ENCODE assay signal across 20 cellular contexts in the genomic region with DNA sequence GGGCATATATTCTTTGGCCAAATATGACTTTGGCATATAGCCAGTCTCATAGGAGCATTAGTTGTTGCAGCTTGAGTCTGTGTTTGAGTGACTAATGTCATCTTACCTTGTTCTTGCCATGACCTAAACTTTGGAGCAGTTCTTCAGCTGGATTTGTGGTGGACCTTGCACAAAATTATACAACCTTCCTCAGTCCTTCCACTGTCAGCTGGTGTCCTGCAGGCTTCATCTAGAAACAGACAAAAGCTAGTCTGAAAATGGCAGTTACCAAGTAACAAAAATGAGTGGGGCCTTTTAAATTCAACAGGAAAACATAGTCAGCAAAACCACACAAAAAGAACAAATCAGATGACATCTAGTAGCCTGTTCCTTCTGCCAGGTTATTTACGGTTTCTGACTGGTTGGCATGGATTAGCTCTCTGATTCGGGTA. TPM values are rescaled to one million over a fixed set of nuclear protein-coding genes. Genes with fewer than 3 reads are reported as not detected.
DNase-seq lines count a peak whose midpoint lies in the region; ATAC-seq and TF ChIP-seq lines count a peak whose summit lies in the region.
"Had no signal": no experiment of that assay in that cellular context is flagged by ENCODE, and none has a peak within 500 bp of the region (broad histone marks: within the 10 kb centered on the region; RNA-seq: fewer than 3 reads in every experiment).

No MANE protein-coding gene starts in this region.

- peak; percentile 84 for ATAC-seq in left lobe of liver
- no peak for ATAC-seq in upper lobe of right lung
- ATAC-seq in T-helper 17 cell, result no peak
- ATAC-seq in GM21825 (IDR thresholded peaks at IDR 0.05; ENCODE audit: unreplicated experiment), result no peak
- ATAC-seq: heart right ventricle, left colon, natural killer cell had no signal

- peaks cover 15% of the 10 kb centered on the region for H3K27me3 Mint-ChIP-seq in T-helper 17 cell

- no peak overlapping the region for H3K4me3 ChIP-seq in cardiac fibroblast (replicated peaks in 1 of 2; ENCODE audit: low read depth in 2 of 2, low read length in 2 of 2)
- no peak overlapping the region for H3K4me3 ChIP-seq in upper lobe of right lung
- H3K4me3 ChIP-seq: heart right ventricle, sigmoid colon had no signal

- no peaks in the 10 kb centered on the region for H3K36me3 Mint-ChIP-seq in T-helper 17 cell (ENCODE audit: low read depth)
- H3K36me3 Mint-ChIP-seq: CD8-positive, alpha-beta memory T cell; natural killer cell had no signal

- intact Hi-C loops in upper lobe of right lung (cut with DNase I), result no loop called here
- intact Hi-C loops in posterior vena cava (cut with DNase I), result no loop called here

- DNase-seq in NCI-H446 (lab: John Stamatoyannopoulos, UW) (peak; percentile 16 to 30), NCI-H446 treated with DMSO at 0.1 percent for 48 hours (lab: John Stamatoyannopoulos, UW) (no peak), cardiac fibroblast (ENCODE audit: low read depth in 2 of 2) (peak; percentile 37 to 68), left lobe of liver (ENCODE audit: low spot score) (no peak), upper lobe of right lung (no peak), T-helper 17 cell (no peak), posterior vena cava (ENCODE audit: low spot score) (no peak)
- DNase-seq: activated CD4-positive, alpha-beta T cell treated with anti-CD3 and anti-CD28 coated beads, Interleukin-2, amount 50 U/mL, for 48 hours; anterior cingulate cortex; CD8-positive, alpha-beta memory T cell; GDM1; heart right ventricle; left colon; natural killer cell; NCI-H774; Right ventricle myocardium superior; sigmoid colon; stimulated activated naive CD4-positive, alpha-beta T cell treated with Interleukin-2 at 50 U/mL for 16 hours; T-helper 9 cell had no signal

- H3K9me3 ChIP-seq in upper lobe of right lung (no peaks in the 10 kb centered on the region), T-helper 17 cell (ENCODE audit: control insufficient read depth, low read length, poor library complexity, severe bottlenecking) (no peaks in the 10 kb centered on the region)
- H3K9me3 ChIP-seq: heart right ventricle, sigmoid colon had no signal

- peak overlapping the region; percentile 7 for H3K27ac ChIP-seq in upper lobe of right lung

- H3K4me3 Mint-ChIP-seq in T-helper 17 cell, result no peak overlapping the region
- H3K4me3 Mint-ChIP-seq: CD8-positive, alpha-beta memory T cell; natural killer cell had no signal

- TF ChIP-seq CTCF in cardiac fibroblast (IDR thresholded peaks at IDR 0.05; ENCODE audit: low read depth, low read length) (no peak), upper lobe of right lung (IDR thresholded peaks at IDR 0.05) (no peak)

- H3K4me1 ChIP-seq in upper lobe of right lung, result peaks cover 5% of the 10 kb centered on the region

- no peaks in the 10 kb centered on the region for H3K27me3 ChIP-seq in upper lobe of right lung
- H3K27me3 ChIP-seq: heart right ventricle, sigmoid colon had no signal

- no peak overlapping the region for H3K27ac Mint-ChIP-seq in T-helper 17 cell
- H3K27ac Mint-ChIP-seq: CD8-positive, alpha-beta memory T cell; natural killer cell had no signal

- H3K4me1 Mint-ChIP-seq in T-helper 17 cell, result no peaks in the 10 kb centered on the region
- H3K4me1 Mint-ChIP-seq: CD8-positive, alpha-beta memory T cell; natural killer cell had no signal

- no peaks in the 10 kb centered on the region for H3K36me3 ChIP-seq in upper lobe of right lung
- H3K36me3 ChIP-seq: heart right ventricle, sigmoid colon had no signal

RNA-seq across cellular contexts. Expression of a gene that starts 59.5 kb away (rescaled TPM):
- total RNA-seq in left lobe of liver (1.7 TPM), upper lobe of right lung (14.8 TPM), T-helper 17 cell (1 to 10 TPM; 2.5 to 3.1 TPM), posterior vena cava (10 to 100 TPM; 17.8 to 19.7 TPM)

Comparison
In these comparisons a context has a peak if more than half of its experiments do, and no peak if none do; other contexts are left out.
1. DNase-seq: peak in NCI-H446 (2 of 2) and cardiac fibroblast (2 of 2); none in NCI-H446 treated with DMSO at 0.1 percent for 48 hours (single experiment), left lobe of liver (single experiment), upper lobe of right lung (single experiment), T-helper 17 cell (0 of 3) and posterior vena cava (single experiment).